In genomic region chr21:38958940-38959685, GRCh38 we compare ENCODE assay signal across 1 cellular context.
TF ChIP-seq lines count a peak whose summit lies in the region.

No MANE protein-coding gene starts in this region.

TF ChIP-seq in HepG2, 621 proteins besides CTCF, POLR2A, EP300 and RAD21 (continued from another document and continues in another):
- TF ChIP-seq ZNF770 (CRISPR knock-in tag; IDR thresholded peaks at IDR 0.05) (no peak), DPF2 (CRISPR knock-in tag; IDR thresholded peaks at IDR 0.05; ENCODE audit: borderline replicate concordance, low read depth) (no peak), SOX6 (IDR thresholded peaks at IDR 0.05) (no peak), SOX6 (CRISPR knock-in tag; IDR thresholded peaks at IDR 0.05) (0 out of 2 replicates have a peak, but pooled peaks have one; percentile 23), ZNF205 (CRISPR knock-in tag; IDR thresholded peaks at IDR 0.05) (peak; percentile 21; the same call in 1 of the 2 replicates), PLRG1 (conservative IDR thresholded peaks at IDR 0.05) (no peak), ZNF282 (IDR thresholded peaks at IDR 0.05; ENCODE audit: partially characterized antibody) (no peak), HHEX (CRISPR knock-in tag; IDR thresholded peaks at IDR 0.05) (no peak), ZNF788 (CRISPR knock-in tag; IDR thresholded peaks at IDR 0.05; ENCODE audit: borderline replicate concordance) (no peak), POLR2AphosphoS2 (IDR thresholded peaks at IDR 0.05; ENCODE audit: low read depth, low read length) (no peak), ZNF7 (CRISPR knock-in tag; IDR thresholded peaks at IDR 0.05) (no peak), FOXP4 (CRISPR knock-in tag; IDR thresholded peaks at IDR 0.05) (peak; percentile 34; the same call in 1 of the 2 replicates), ZFX (CRISPR knock-in tag; IDR thresholded peaks at IDR 0.05; ENCODE audit: low read depth) (no peak), ZFY (CRISPR knock-in tag; IDR thresholded peaks at IDR 0.05) (no peak), GATAD2A (CRISPR knock-in tag; IDR thresholded peaks at IDR 0.05) (0 out of 2 replicates have a peak, but pooled peaks have one; percentile 43), JUN (CRISPR knock-in tag; IDR thresholded peaks at IDR 0.05) (peak; percentile 44; the same call in 1 of the 2 replicates), KDM3A (CRISPR knock-in tag; IDR thresholded peaks at IDR 0.05; ENCODE audit: low read depth) (no peak), CBX5 (CRISPR knock-in tag; IDR thresholded peaks at IDR 0.05; ENCODE audit: borderline replicate concordance) (no peak), ZNF792 (CRISPR knock-in tag; IDR thresholded peaks at IDR 0.05) (no peak), IKZF5 (CRISPR knock-in tag; IDR thresholded peaks at IDR 0.05) (no peak), HNF1A (IDR thresholded peaks at IDR 0.05; ENCODE audit: low read depth) (no peak; the same call in 1 of the 2 replicates), HNF1A (CRISPR knock-in tag; IDR thresholded peaks at IDR 0.05; ENCODE audit: borderline replicate concordance) (no peak), MED1 (CRISPR knock-in tag; IDR thresholded peaks at IDR 0.05) (peak; percentile 45), TSC22D2 (CRISPR knock-in tag; IDR thresholded peaks at IDR 0.05; ENCODE audit: borderline replicate concordance) (no peak), MIER3 (CRISPR knock-in tag; IDR thresholded peaks at IDR 0.05; ENCODE audit: borderline replicate concordance) (0 out of 2 replicates have a peak, but pooled peaks have one; percentile 19), ZNF878 (CRISPR knock-in tag; IDR thresholded peaks at IDR 0.05) (no peak), NFATC3 (CRISPR knock-in tag; IDR thresholded peaks at IDR 0.05) (no peak), ZNF337 (CRISPR knock-in tag; IDR thresholded peaks at IDR 0.05; ENCODE audit: borderline replicate concordance, low read depth) (no peak), PAXIP1 (CRISPR knock-in tag; conservative IDR thresholded peaks at IDR 0.05) (peak; percentile 72), ARID3A (IDR thresholded peaks at IDR 0.05; ENCODE audit: low read depth, low read length) (no peak), ZNF547 (CRISPR knock-in tag; IDR thresholded peaks at IDR 0.05) (no peak), ZSCAN22 (CRISPR knock-in tag; IDR thresholded peaks at IDR 0.05) (no peak), ZNF781 (CRISPR knock-in tag; IDR thresholded peaks at IDR 0.05; ENCODE audit: borderline replicate concordance, not compliant biosample characterization) (no peak), SOX13 (IDR thresholded peaks at IDR 0.05) (no peak), SOX13 (CRISPR knock-in tag; conservative IDR thresholded peaks at IDR 0.05 in 1 of 2, IDR thresholded peaks at IDR 0.05 in 1 of 2) (peak in 1 of 2 experiments; percentile 11; a peak in 1 of 4 replicates), BCL6 (CRISPR knock-in tag; IDR thresholded peaks at IDR 0.05) (no peak), ISL2 (CRISPR knock-in tag; IDR thresholded peaks at IDR 0.05) (no peak), KLF15 (CRISPR knock-in tag; IDR thresholded peaks at IDR 0.05; ENCODE audit: borderline replicate concordance) (no peak), SRF (IDR thresholded peaks at IDR 0.05; ENCODE audit: low read depth, low read length) (peak; percentile 93), NR2F1 (CRISPR knock-in tag; IDR thresholded peaks at IDR 0.05) (0 out of 4 replicates have a peak, but pooled peaks of 1 of the 2 experiments have one; percentile 16), PHB2 (IDR thresholded peaks at IDR 0.05; ENCODE audit: partially characterized antibody) (no peak), POGZ (CRISPR knock-in tag; IDR thresholded peaks at IDR 0.05) (0 out of 2 replicates have a peak, but pooled peaks have one; percentile 40), ATM (IDR thresholded peaks at IDR 0.05; ENCODE audit: borderline replicate concordance) (no peak), ZNF468 (CRISPR knock-in tag; IDR thresholded peaks at IDR 0.05) (no peak), ATF2 (CRISPR knock-in tag; IDR thresholded peaks at IDR 0.05) (peak; percentile 88), ZNF724P (CRISPR knock-in tag; IDR thresholded peaks at IDR 0.05; ENCODE audit: borderline replicate concordance) (no peak), MAX (IDR thresholded peaks at IDR 0.05) (no peak; the same call in 1 of the 2 replicates), SAFB2 (CRISPR knock-in tag; IDR thresholded peaks at IDR 0.05; ENCODE audit: borderline replicate concordance, low read depth) (no peak), ZNF562 (CRISPR knock-in tag; IDR thresholded peaks at IDR 0.05; ENCODE audit: borderline replicate concordance) (no peak), ZNF619 (CRISPR knock-in tag; IDR thresholded peaks at IDR 0.05) (no peak), CEBPG (CRISPR knock-in tag; IDR thresholded peaks at IDR 0.05) (peak; percentile 77), RFXANK (CRISPR knock-in tag; IDR thresholded peaks at IDR 0.05) (no peak), RBM39 (IDR thresholded peaks at IDR 0.05; ENCODE audit: low read depth, low read length, poor library complexity, severe bottlenecking) (no peak), ZNF678 (CRISPR knock-in tag; IDR thresholded peaks at IDR 0.05) (no peak), GZF1 (CRISPR knock-in tag; IDR thresholded peaks at IDR 0.05) (no peak)
